Comparison of ENCODE assay signal across 8 cellular contexts in genomic region chr19:15124572-15125231, GRCh38. TPM values are rescaled to one million over a fixed set of nuclear protein-coding genes. Genes with fewer than 3 reads are reported as not detected.
DNase-seq lines count a peak whose midpoint lies in the region; FAIRE-seq and TF ChIP-seq lines count a peak whose summit lies in the region.

No MANE protein-coding gene starts in this region.

- no peaks in the 10 kb centered on the region for H3K9me3 ChIP-seq in breast epithelium
- no peaks in the 10 kb centered on the region for H3K9me3 ChIP-seq in liver (ENCODE audit: control insufficient read depth in 4 of 4, low read length in 3 of 4)

- H3K4me1 ChIP-seq in breast epithelium (peaks cover 0 to 9% of the 10 kb centered on the region in 2 donors), liver (ENCODE audit: control insufficient read depth in 4 of 4, insufficient read depth in 4 of 4, low read length in 3 of 4) (peaks cover 0 to 21% (median 16%) of the 10 kb centered on the region in 4 donors)

- 1% methylated on average over 33 of the region's 33 CpGs for WGBS in liver

- TF ChIP-seq CTCF in LNCaP clone FGC (IDR thresholded peaks at IDR 0.05; ENCODE audit: control insufficient read depth, extremely low read depth, insufficient read depth): no peak
- no peak for TF ChIP-seq CTCF in breast epithelium (IDR thresholded peaks at IDR 0.05)
- no peak for TF ChIP-seq CTCF in liver (IDR thresholded peaks at IDR 0.05; ENCODE audit: low read depth, low read length, missing input control)

- H3K36me3 ChIP-seq in breast epithelium (peaks cover 3% of the 10 kb centered on the region), liver (ENCODE audit: control insufficient read depth in 4 of 4, insufficient read depth in 3 of 4, low read depth in 1 of 4, low read length in 3 of 4) (peaks cover 9 to 25% (median 11%) of the 10 kb centered on the region in 4 donors)

- FAIRE-seq in RCC 7860 (lab: Jason Lieb, UNC): no peak

- H3K27ac ChIP-seq in breast epithelium (peak overlapping the region; percentile 88 to 99), liver (ENCODE audit: low read depth in 1 of 2, low read length in 2 of 2) (peak overlapping the region; percentile 94 to 95)

- DNase-seq in NCI-H2171 treated with DMSO at 0.1 percent for 48 hours (lab: John Stamatoyannopoulos, UW) (peak; percentile 22), NCI-H2171 (lab: John Stamatoyannopoulos, UW) (no peak), LNCaP clone FGC (ENCODE audit: low read depth) (no peak), breast epithelium (ENCODE audit: low spot score in 2 of 2) (no peak), superior temporal gyrus (ENCODE audit: extremely low spot score) (peak; percentile 18), RCC 7860 (ENCODE audit: low spot score) (no peak), mesenteric fat pad (ENCODE audit: low spot score) (no peak)

- H3K4me3 ChIP-seq in LNCaP clone FGC (ENCODE audit: low read depth, low read length): peak overlapping the region; percentile 84
- peak overlapping the region; percentile 68 to 100 (median 76) for H3K4me3 ChIP-seq in breast epithelium
- peak overlapping the region; percentile 76 to 84 (median 83) for H3K4me3 ChIP-seq in liver (ENCODE audit: low read depth in 1 of 3, low read length in 3 of 3)

- intact Hi-C loops in breast epithelium (cut with DNase I; ENCODE audit: low total_unique reads): no loop called here

- peak overlapping the region; percentile 57 to 73 for H3K9ac ChIP-seq in liver (ENCODE audit: low read depth in 1 of 2, low read length in 2 of 2)

- no peak for TF ChIP-seq RAD21 in liver (IDR thresholded peaks at IDR 0.05)

- TF ChIP-seq POLR2A in breast epithelium (IDR thresholded peaks at IDR 0.05): no peak

- H3K27me3 ChIP-seq in breast epithelium (no peaks in the 10 kb centered on the region), liver (ENCODE audit: control insufficient read depth in 4 of 4, insufficient read depth in 4 of 4, low read length in 3 of 4) (no peaks in the 10 kb centered on the region)

TF ChIP-seq in liver, 16 proteins besides CTCF, POLR2A, EP300 and RAD21:
- TF ChIP-seq GABPA (IDR thresholded peaks at IDR 0.05 in 1 of 2, conservative IDR thresholded peaks at IDR 0.05 in 1 of 2): no peak
- TF ChIP-seq HNF4A (conservative IDR thresholded peaks at IDR 0.05): peak; percentile 47 to 58
- no peak for TF ChIP-seq ATF3 (IDR thresholded peaks at IDR 0.05)

RNA-seq across cellular contexts. Expression of gene SYDE1, which starts 17.5 kb away (rescaled TPM):
- total RNA-seq in breast epithelium (10 to 100 TPM; 11.0 to 22.9 (median 14.9) TPM), liver (1 to 10 TPM; 3.5 to 4.0 TPM), mesenteric fat pad (38.6 TPM)
- 1 to 10 TPM in 1 of 2 donors, under 1 TPM in 1; 0.72 to 4.2 TPM for polyA plus RNA-seq in liver

RNA-seq across cellular contexts. Expression of gene OR1I1, which starts 42.7 kb away (rescaled TPM):
- total RNA-seq in breast epithelium: not detected
- not detected for total RNA-seq in liver
- polyA plus RNA-seq in liver: not detected
- total RNA-seq in mesenteric fat pad: not detected

Comparison
In these comparisons a context has a peak if more than half of its experiments do, and no peak if none do; other contexts are left out.
1. DNase-seq: peak in NCI-H2171 treated with DMSO at 0.1 percent for 48 hours (single experiment) and superior temporal gyrus (single experiment); none in NCI-H2171 (single experiment), LNCaP clone FGC (single experiment), breast epithelium (0 of 2), RCC 7860 (single experiment) and mesenteric fat pad (single experiment).
2. Peak in every context shown above with its lines, with median percentiles within 50 percentile points of each other: H3K4me3 ChIP-seq.